ENCODE assay signal across 3 cellular contexts in genomic region chr10:90579602-90580242, GRCh38.
TF ChIP-seq lines count a peak whose summit lies in the region.

No MANE protein-coding gene starts in this region.

TF ChIP-seq in Ishikawa, 13 proteins besides CTCF, POLR2A, EP300 and RAD21 (continued from another document):
- no peak for TF ChIP-seq CREB1 (IDR thresholded peaks at IDR 0.05; ENCODE audit: low read depth)
- TF ChIP-seq USF1 (IDR thresholded peaks at IDR 0.05), result no peak
- no peak for TF ChIP-seq ZBTB7A (IDR thresholded peaks at IDR 0.05; ENCODE audit: low read depth)
- TF ChIP-seq FOXM1 (IDR thresholded peaks at IDR 0.05; ENCODE audit: borderline replicate concordance, low read depth), result no peak
TF ChIP-seq in Ishikawa: peak in this region for 0.

TF ChIP-seq in GM12878, 131 proteins besides CTCF, POLR2A, EP300 and RAD21 (continued from another document):
- peak; percentile 39; the same call in 1 of the 2 replicates for TF ChIP-seq SPI1 (IDR thresholded peaks at IDR 0.05; ENCODE audit: borderline replicate concordance, insufficient read depth, low read depth, low read length)
- TF ChIP-seq SIX5 (IDR thresholded peaks at IDR 0.05; ENCODE audit: low read depth, low read length, severe bottlenecking), result no peak
- TF ChIP-seq BCL11A (IDR thresholded peaks at IDR 0.05; ENCODE audit: low read depth, low read length), result no peak
- no peak for TF ChIP-seq IRF5 (IDR thresholded peaks at IDR 0.05; ENCODE audit: borderline replicate concordance)
- TF ChIP-seq SP1 (IDR thresholded peaks at IDR 0.05; ENCODE audit: low read depth, low read length), result no peak

TF ChIP-seq in HepG2, 621 proteins besides CTCF, POLR2A, EP300 and RAD21 (continued from another document):
- peak; percentile 24; the same call in 1 of the 2 replicates for TF ChIP-seq SMC3 (IDR thresholded peaks at IDR 0.05; ENCODE audit: low read length)
- peak; percentile 79 for TF ChIP-seq PPARG (CRISPR knock-in tag; conservative IDR thresholded peaks at IDR 0.05)
- TF ChIP-seq RXRB (CRISPR knock-in tag; IDR thresholded peaks at IDR 0.05; ENCODE audit: borderline replicate concordance), result peak; percentile 9; the same call in 1 of the 2 replicates
- no peak for TF ChIP-seq AFF4 (CRISPR knock-in tag; IDR thresholded peaks at IDR 0.05)
- no peak for TF ChIP-seq DNMT3B (CRISPR knock-in tag; conservative IDR thresholded peaks at IDR 0.05)
TF ChIP-seq in HepG2: peak in this region for 3.
